ENCODE assay signal across 12 cellular contexts in genomic region chr22:37678372-37678771, GRCh38. TPM values are rescaled to one million over a fixed set of nuclear protein-coding genes. Genes with fewer than 3 reads are reported as not detected.
A peak's percentile ranks its signal among the peaks of the same experiment; 100 is the strongest.
DNase-seq lines count a peak whose midpoint lies in the region; TF ChIP-seq lines count a peak whose summit lies in the region.
"Had no signal": no experiment of that assay in that cellular context is flagged by ENCODE, and none has a peak within 500 bp of the region (broad histone marks: within the 10 kb centered on the region; RNA-seq: fewer than 3 reads in every experiment).

No MANE protein-coding gene starts in this region.

- H3K4me3 Mint-ChIP-seq in Caco-2 (ENCODE audit: unreplicated experiment) = peak overlapping the region; percentile 79

- CTCF ChIA-PET in Caco-2 (lab: Charles Lee) (no interaction called here), RWPE1 (lab: Yijun Ruan, JAX) (no interaction called here)

- no TSS peak for BruUV-seq in Caco-2 (replicated peaks; lab: Mats Ljungman, UMichigan)

- H3K4me3 ChIP-seq in Caco-2 (ENCODE audit: low read depth, low read length) = no peak overlapping the region
- H3K4me3 ChIP-seq in esophagus muscularis mucosa = peak overlapping the region in 1 of 4 donors; percentile 7
- H3K4me3 ChIP-seq in skeletal muscle cell (ENCODE audit: low read depth, low read length) = peak overlapping the region; percentile 93
- H3K4me3 ChIP-seq in suprapubic skin = no peak overlapping the region

- no peaks in the 10 kb centered on the region for H3K27me3 ChIP-seq in Caco-2 (replicated peaks; ENCODE audit: control insufficient read depth, insufficient read depth, low read length)
- H3K27me3 ChIP-seq in esophagus muscularis mucosa = no peaks in the 10 kb centered on the region
- no peaks in the 10 kb centered on the region for H3K27me3 ChIP-seq in suprapubic skin
- H3K27me3 ChIP-seq: foreskin keratinocyte had no signal

- intact Hi-C loops in Caco-2 (cut with micrococcal nuclease; ENCODE audit: unreplicated experiment) = no loop called here
- intact Hi-C loops in esophagus muscularis mucosa (cut with DNase I) = no loop called here

- DNase-seq in Caco-2 = no peak
- DNase-seq in RWPE1 (ENCODE audit: low spot score) = no peak
- DNase-seq in esophagus muscularis mucosa (ENCODE audit: extremely low spot score) = no peak
- no peak for DNase-seq in skeletal muscle cell (ENCODE audit: low read depth)
- no peak for DNase-seq in suprapubic skin (ENCODE audit: low spot score in 2 of 2)
- DNase-seq in SKM-1 treated with dmso at 0.1 percent for 144 hours (lab: John Stamatoyannopoulos, UW; ENCODE audit: unreplicated experiment) = no peak
- DNase-seq in NOMO-1 (lab: John Stamatoyannopoulos, UW; ENCODE audit: unreplicated experiment in 2 of 2) = no peak
- DNase-seq in NCI-H187 (lab: John Stamatoyannopoulos, UW) = no peak
- DNase-seq: EL, foreskin keratinocyte, NCI-H510A, SW 1271 had no signal

- no peak overlapping the region for H3K27ac Mint-ChIP-seq in Caco-2 (ENCODE audit: unreplicated experiment)

- H3K27ac ChIP-seq in RWPE1 (peak overlapping the region; percentile 98), esophagus muscularis mucosa (replicated peaks in 1 of 4) (peak overlapping the region; percentile 91 to 98 (median 94)), suprapubic skin (no peak overlapping the region)
- H3K27ac ChIP-seq: foreskin keratinocyte had no signal

- TF ChIP-seq EP300 in esophagus muscularis mucosa (IDR thresholded peaks at IDR 0.05) = no peak
- TF ChIP-seq EP300 in suprapubic skin (IDR thresholded peaks at IDR 0.05) = no peak

- H3K9me3 Mint-ChIP-seq in Caco-2 (ENCODE audit: unreplicated experiment) = no peaks in the 10 kb centered on the region

- peaks cover 7% of the 10 kb centered on the region for H3K4me1 Mint-ChIP-seq in Caco-2 (ENCODE audit: low read depth, unreplicated experiment)

- H3K27me3 Mint-ChIP-seq in Caco-2 (ENCODE audit: insufficient read depth, unreplicated experiment) = no peaks in the 10 kb centered on the region

- POLR2A ChIA-PET in Caco-2 (lab: Charles Lee) (no interaction called here), RWPE1 (lab: Yijun Ruan, JAX; ENCODE audit: low non-redundant PET) (no interaction called here)

- TF ChIP-seq CTCF in Caco-2 (IDR thresholded peaks at IDR 0.05; ENCODE audit: insufficient read depth in 1 of 2, low read depth in 1 of 2, low read length in 1 of 2, severe bottlenecking in 1 of 2, unreplicated experiment in 1 of 2) (no peak), RWPE1 (conservative IDR thresholded peaks at IDR 0.05; ENCODE audit: low read depth) (no peak), esophagus muscularis mucosa (IDR thresholded peaks at IDR 0.05) (no peak), suprapubic skin (IDR thresholded peaks at IDR 0.05) (no peak)

- TF ChIP-seq POLR2A in esophagus muscularis mucosa (IDR thresholded peaks at IDR 0.05; ENCODE audit: low read depth) (no peak), suprapubic skin (IDR thresholded peaks at IDR 0.05) (no peak)

- H3K4me1 ChIP-seq in Caco-2 (peaks cover 9% of the 10 kb centered on the region; the same call in 1 of the 2 replicates), esophagus muscularis mucosa (peaks cover 44 to 86% (median 74%) of the 10 kb centered on the region in 4 donors), suprapubic skin (peaks cover 62% of the 10 kb centered on the region)

- H3K36me3 ChIP-seq in Caco-2 (ENCODE audit: control insufficient read depth, insufficient read depth, low read length) (no peaks in the 10 kb centered on the region), esophagus muscularis mucosa (peaks cover 0 to 28% (median 26%) of the 10 kb centered on the region in 4 donors), suprapubic skin (peaks cover 4% of the 10 kb centered on the region)

- WGBS in esophagus muscularis mucosa = 25% methylated on average over 6 of the region's 18 CpGs
- 80% methylated on average over 6 of the region's 18 CpGs for WGBS in suprapubic skin

- H3K36me3 Mint-ChIP-seq in Caco-2 (ENCODE audit: insufficient read depth, unreplicated experiment) = peaks cover 6% of the 10 kb centered on the region

- no peaks in the 10 kb centered on the region for H3K9me3 ChIP-seq in Caco-2
- no peaks in the 10 kb centered on the region for H3K9me3 ChIP-seq in esophagus muscularis mucosa
- no peaks in the 10 kb centered on the region for H3K9me3 ChIP-seq in suprapubic skin

RNA-seq across cellular contexts. Expression of gene LGALS1, which starts 2.9 kb away (rescaled TPM):
- total RNA-seq in Caco-2 (2022) = 3.2 and 4.8 TPM in 2 replicates
- total RNA-seq in esophagus muscularis mucosa = 1,000 to 10,000 TPM in 3 of 4 donors, 100 to 1,000 TPM in 1; 710 to 1,112 (median 1,021) TPM
- total RNA-seq in suprapubic skin = 100 to 1,000 TPM; 138 to 277 (median 207) TPM

RNA-seq across cellular contexts. Expression of gene NOL12, which starts 7.8 kb away (rescaled TPM):
- total RNA-seq in Caco-2 (2022) (20.2 and 22.3 TPM in 2 replicates), esophagus muscularis mucosa (10 to 100 TPM in 3 of 4 donors, 1 to 10 TPM in 1; 9.1 to 18.4 (median 14.5) TPM), suprapubic skin (10 to 100 TPM; 29.2 to 49.8 (median 40.7) TPM)

RNA-seq across cellular contexts. Expression of gene TRIOBP, which starts 18.5 kb away (rescaled TPM):
- total RNA-seq in Caco-2 (2022) (30.7 and 38.4 TPM in 2 replicates), esophagus muscularis mucosa (100 to 1,000 TPM; 150 to 208 (median 182) TPM), suprapubic skin (10 to 100 TPM; 58.6 to 71.6 (median 64.3) TPM)

RNA-seq across cellular contexts. Expression of gene PDXP, which starts 19.8 kb away (rescaled TPM):
- total RNA-seq in Caco-2 (2022) (24.1 and 24.5 TPM in 2 replicates), esophagus muscularis mucosa (10 to 100 TPM in 3 of 4 donors, 1 to 10 TPM in 1; 7.3 to 28.3 (median 17.4) TPM), suprapubic skin (1 to 10 TPM; 4.2 to 6.1 (median 4.9) TPM)

RNA-seq across cellular contexts. Expression of gene SH3BP1, which starts 38.9 kb away (rescaled TPM):
- 19.8 and 20.7 TPM in 2 replicates for total RNA-seq in Caco-2 (2022)
- total RNA-seq in esophagus muscularis mucosa = 1 to 10 TPM; 1.5 to 7.5 (median 4.3) TPM
- total RNA-seq in suprapubic skin = 10 to 100 TPM; 57.1 to 60.7 (median 57.7) TPM

Comparison
In these comparisons a context has a peak if more than half of its experiments do, and no peak if none do; other contexts are left out.
1. RNA of gene LGALS1, which starts 2.9 kb away (total RNA-seq): 710 to 1,112 TPM in esophagus muscularis mucosa and 138 to 277 TPM in suprapubic skin; 3.2 to 4.8 TPM in Caco-2; every median in the first group is over 10 times any median in the second.